Comparison of ENCODE assay signal across 26 cellular contexts in genomic region chr16:23867566-23867965, GRCh38. TPM values are rescaled to one million over a fixed set of nuclear protein-coding genes. Genes with fewer than 3 reads are reported as not detected.
"Had no signal": no experiment of that assay in that cellular context is flagged by ENCODE, and none has a peak within 500 bp of the region (broad histone marks: within the 10 kb centered on the region; RNA-seq: fewer than 3 reads in every experiment).

No MANE protein-coding gene starts in this region.

- H3K27me3 Mint-ChIP-seq: activated CD4-positive, alpha-beta T cell treated with anti-CD3 and anti-CD28 coated beads for 36 hours; activated naive CD8-positive, alpha-beta T cell treated with anti-CD3 and anti-CD28 coated beads, Interleukin-2, amount 50 U/mL, for 24 hours; naive thymus-derived CD8-positive, alpha-beta T cell; stimulated activated naive CD8-positive, alpha-beta T cell treated with anti-CD3 and anti-CD28 coated beads, Interleukin-15, Interleukin-2, amounts not matched to agents 100 ng/mL and 50 ng/mL, for 24 hours had no signal

- ATAC-seq: activated CD4-positive, alpha-beta T cell treated with anti-CD3 and anti-CD28 coated beads for 36 hours; activated naive CD8-positive, alpha-beta T cell treated with anti-CD3 and anti-CD28 coated beads, Interleukin-2, amount 50 U/mL, for 24 hours; left lobe of liver; naive thymus-derived CD8-positive, alpha-beta T cell; upper lobe of right lung; WTC11 had no signal

- H3K27me3 ChIP-seq: ovary, thyroid gland, upper lobe of right lung had no signal

- H3K4me1 ChIP-seq: prostate gland, right atrium auricular region, thyroid gland had no signal

- H3K4me3 ChIP-seq: coronary artery, lung, ovary, prostate gland, right atrium auricular region, thyroid gland, upper lobe of right lung had no signal

- H3K27ac Mint-ChIP-seq: WTC11 had no signal

- H3K27ac ChIP-seq: coronary artery, ovary, prostate gland, right atrium auricular region, thyroid gland, upper lobe of right lung had no signal

- H3K4me3 Mint-ChIP-seq: activated CD4-positive, alpha-beta T cell treated with anti-CD3 and anti-CD28 coated beads for 36 hours; activated naive CD8-positive, alpha-beta T cell treated with anti-CD3 and anti-CD28 coated beads, Interleukin-2, amount 50 U/mL, for 24 hours; stimulated activated naive CD8-positive, alpha-beta T cell treated with anti-CD3 and anti-CD28 coated beads, Interleukin-15, Interleukin-2, amounts not matched to agents 100 ng/mL and 50 ng/mL, for 24 hours; WTC11 had no signal

- DNase-seq: activated CD4-positive, alpha-beta T cell treated with anti-CD3 and anti-CD28 coated beads for 36 hours; activated CD4-positive, alpha-beta T cell treated with anti-CD3 and anti-CD28 coated beads, Interleukin-2, amount 50 U/mL, for 4 hours; activated CD8-positive, alpha-beta memory T cell treated with anti-CD3 and anti-CD28 coated beads for 24 hours; activated CD8-positive, alpha-beta memory T cell treated with anti-CD3 and anti-CD28 coated beads, Interleukin-2, amount 50 U/mL, for 4 hours; activated gamma-delta T cell; activated naive CD4-positive, alpha-beta T cell treated with anti-CD3 and anti-CD28 coated beads, Interleukin-2, amount 50 U/mL, for 16 hours; activated naive CD8-positive, alpha-beta T cell treated with anti-CD3 and anti-CD28 coated beads, Interleukin-2, amount 50 U/mL, for 24 hours; cerebellar nuclear complex; immature natural killer cell; naive thymus-derived CD8-positive, alpha-beta T cell; ovary; stimulated activated CD4-positive, alpha-beta T cell treated with anti-CD3 and anti-CD28 coated beads, Interleukin-4, amount 100 ng/mL, for 24 hours; substantia nigra; T-helper 1 cell; T-helper 9 cell; thyroid gland; upper lobe of right lung had no signal

- H3K36me3 Mint-ChIP-seq: WTC11 had no signal

- H3K9me3 ChIP-seq: ovary, prostate gland, right atrium auricular region, thyroid gland, upper lobe of right lung had no signal

- H3K36me3 ChIP-seq: ovary, prostate gland, right atrium auricular region, thyroid gland, upper lobe of right lung had no signal

- H3K9me3 Mint-ChIP-seq: activated naive CD8-positive, alpha-beta T cell treated with anti-CD3 and anti-CD28 coated beads, Interleukin-2, amount 50 U/mL, for 24 hours; naive thymus-derived CD8-positive, alpha-beta T cell; stimulated activated naive CD8-positive, alpha-beta T cell treated with anti-CD3 and anti-CD28 coated beads, Interleukin-15, Interleukin-2, amounts not matched to agents 100 ng/mL and 50 ng/mL, for 24 hours; WTC11 had no signal

RNA-seq across cellular contexts. Expression of gene PRKCB, which starts 31.8 kb away (rescaled TPM):
- total RNA-seq: epithelial cell of proximal tubule, fibroblast of villous mesenchyme had no signal
